9 cellular contexts compared by ENCODE assay signal in the genomic region with DNA sequence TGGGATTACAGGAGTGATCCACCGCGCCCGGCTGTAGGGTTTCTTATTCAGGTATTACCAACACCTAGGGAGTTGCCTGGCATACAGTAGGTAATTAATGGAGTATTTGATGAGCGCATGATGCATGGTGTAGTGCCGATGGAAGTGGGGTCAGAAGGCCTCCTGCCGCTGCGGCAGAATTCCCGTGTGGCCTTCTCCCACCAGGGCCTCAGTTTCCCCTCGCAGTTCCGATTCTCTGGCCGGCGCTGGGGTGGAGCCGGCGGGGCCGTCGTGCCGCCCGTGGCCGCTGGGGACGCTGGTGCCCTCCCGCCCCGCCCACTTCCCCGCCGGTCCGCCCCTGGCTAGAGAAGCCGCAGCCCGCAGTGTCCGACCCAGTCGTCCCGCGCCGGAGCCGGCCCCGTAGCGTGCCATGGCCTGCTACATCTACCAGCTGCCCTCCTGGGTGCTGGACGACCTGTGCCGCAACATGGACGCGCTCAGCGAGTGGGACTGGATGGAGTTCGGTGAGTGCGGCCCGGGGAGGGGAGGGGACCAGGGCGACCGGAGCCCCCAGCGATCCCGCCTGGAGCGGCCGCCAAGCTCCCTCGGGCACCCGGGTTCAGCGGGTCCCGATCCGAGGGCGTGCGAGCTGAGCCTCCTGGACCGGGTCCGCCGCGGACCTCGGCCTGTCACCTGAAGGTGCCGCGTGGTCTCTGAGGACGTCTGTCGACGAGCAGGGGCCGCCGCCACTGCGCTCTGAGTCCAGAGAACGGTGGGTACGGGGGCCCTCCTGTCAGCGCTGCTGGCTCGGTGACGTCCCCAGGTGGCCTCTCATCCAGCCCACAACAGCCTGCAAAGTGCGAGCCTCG. TPM values are rescaled to one million over a fixed set of nuclear protein-coding genes. Genes with fewer than 3 reads are reported as not detected.
A peak's percentile ranks its signal among the peaks of the same experiment; 100 is the strongest.
DNase-seq lines count a peak whose midpoint lies in the region; ATAC-seq, FAIRE-seq and TF ChIP-seq lines count a peak whose summit lies in the region.
"Had no signal": no experiment of that assay in that cellular context is flagged by ENCODE, and none has a peak within 500 bp of the region (broad histone marks: within the 10 kb centered on the region; RNA-seq: fewer than 3 reads in every experiment).

A gene with protein sequence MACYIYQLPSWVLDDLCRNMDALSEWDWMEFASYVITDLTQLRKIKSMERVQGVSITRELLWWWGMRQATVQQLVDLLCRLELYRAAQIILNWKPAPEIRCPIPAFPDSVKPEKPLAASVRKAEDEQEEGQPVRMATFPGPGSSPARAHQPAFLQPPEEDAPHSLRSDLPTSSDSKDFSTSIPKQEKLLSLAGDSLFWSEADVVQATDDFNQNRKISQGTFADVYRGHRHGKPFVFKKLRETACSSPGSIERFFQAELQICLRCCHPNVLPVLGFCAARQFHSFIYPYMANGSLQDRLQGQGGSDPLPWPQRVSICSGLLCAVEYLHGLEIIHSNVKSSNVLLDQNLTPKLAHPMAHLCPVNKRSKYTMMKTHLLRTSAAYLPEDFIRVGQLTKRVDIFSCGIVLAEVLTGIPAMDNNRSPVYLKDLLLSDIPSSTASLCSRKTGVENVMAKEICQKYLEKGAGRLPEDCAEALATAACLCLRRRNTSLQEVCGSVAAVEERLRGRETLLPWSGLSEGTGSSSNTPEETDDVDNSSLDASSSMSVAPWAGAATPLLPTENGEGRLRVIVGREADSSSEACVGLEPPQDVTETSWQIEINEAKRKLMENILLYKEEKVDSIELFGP (plus strand): TSS at position 374 of the 848 bp plus-strand sequence. CDS start 36 bp downstream, at position 410.

- peak; percentile 21 for DNase-seq in CMK (ENCODE audit: low read depth)
- DNase-seq in HT1080 (ENCODE audit: low read depth): peak; percentile 47
- peak; percentile 70 for DNase-seq in UCSD-AML1 (lab: John Stamatoyannopoulos, UW; ENCODE audit: unreplicated experiment)
- no peak for DNase-seq in bronchial epithelial cell (ENCODE audit: low read depth)
- DNase-seq in iPS-NIHi7 (ENCODE audit: extremely low spot score): peak; percentile 94
- DNase-seq in foreskin melanocyte: no peak

- H3K36me3 ChIP-seq in bronchial epithelial cell (ENCODE audit: control insufficient read depth, insufficient read depth, low read length): no peaks in the 10 kb centered on the region

- peak within 1 kb of the TSS; percentile 89 for H3K4me3 ChIP-seq in bronchial epithelial cell (ENCODE audit: low read depth, low read length)
- peak within 1 kb of the TSS; percentile 66 to 94 (median 76) for H3K4me3 ChIP-seq in skin epidermis

- TF ChIP-seq CTCF in bronchial epithelial cell (IDR thresholded peaks at IDR 0.05; ENCODE audit: insufficient read depth, low read length, severe bottlenecking): peak; percentile 71

- no peak for FAIRE-seq in bronchial epithelial cell (lab: Jason Lieb, UNC)
- FAIRE-seq: colon had no signal

- H3K27me3 ChIP-seq in bronchial epithelial cell (ENCODE audit: control insufficient read depth, insufficient read depth, low read length): no peaks in the 10 kb centered on the region

- peak within 1 kb of the TSS in 20 of 21 experiments; percentile 37 to 93 (median 78) for H3K27ac ChIP-seq in skin epidermis

- ATAC-seq in GM19455 (IDR thresholded peaks at IDR 0.05; ENCODE audit: unreplicated experiment): peak; percentile 90

RNA-seq across cellular contexts. Expression of the gene that starts here (rescaled TPM):
- 7.5 and 9.1 TPM in 2 replicates for total RNA-seq in HT1080 (2014; rRNA removed; shearing (Covaris generic))
- 10.6 and 11.9 TPM in 2 replicates for polyA plus RNA-seq in HT1080 (2015; cell fraction: cytosol; rRNA removed)
- polyA plus RNA-seq in HT1080 (2015; cell fraction: nucleus; rRNA removed): 16.5 and 17.8 TPM in 2 replicates
- 4.7 and 5.5 TPM in 2 replicates for total RNA-seq in bronchial epithelial cell

Comparison
In these comparisons a context has a peak if more than half of its experiments do, and no peak if none do; other contexts are left out.
1. DNase-seq: peak in CMK (single experiment), HT1080 (single experiment), UCSD-AML1 (single experiment) and iPS-NIHi7 (single experiment); none in bronchial epithelial cell (single experiment) and foreskin melanocyte (single experiment).